Comparison of ENCODE assay signal across 9 cellular contexts in genomic region chr10:58967551-58968418, GRCh38.
A peak's percentile ranks its signal among the peaks of the same experiment; 100 is the strongest.
DNase-seq lines count a peak whose midpoint lies in the region; ATAC-seq, FAIRE-seq and TF ChIP-seq lines count a peak whose summit lies in the region.
"Had no signal": no experiment of that assay in that cellular context is flagged by ENCODE, and none has a peak within 500 bp of the region (broad histone marks: within the 10 kb centered on the region; RNA-seq: fewer than 3 reads in every experiment).

No MANE protein-coding gene starts in this region.

- H3K4me1 ChIP-seq in astrocyte (ENCODE audit: insufficient read depth, low read length) (no peaks in the 10 kb centered on the region), mesenchymal stem cell (ENCODE audit: control insufficient read depth, insufficient read depth, low read depth, low read length) (peaks cover 9% of the 10 kb centered on the region)

- H3K27me3 ChIP-seq in astrocyte (ENCODE audit: insufficient read depth, low read length) (peaks cover 6% of the 10 kb centered on the region), mesenchymal stem cell (ENCODE audit: control insufficient read depth in 1 of 2, insufficient read depth in 1 of 2, low read length in 2 of 2) (peaks cover 2 to 46% of the 10 kb centered on the region in 2 experiments)

- no peaks in the 10 kb centered on the region for H3K79me2 ChIP-seq in astrocyte (ENCODE audit: insufficient read depth, low read length)

- H3K18ac ChIP-seq in mesenchymal stem cell (ENCODE audit: low read depth in 1 of 2, low read length in 2 of 2): no peak overlapping the region

- 30% methylated on average over 19 of the region's 19 CpGs for WGBS in mesenchymal stem cell

- no peak overlapping the region for H2BK15ac ChIP-seq in mesenchymal stem cell (ENCODE audit: low read depth, poor library complexity, severe bottlenecking)

- H4K20me1 ChIP-seq in astrocyte (ENCODE audit: insufficient read depth, low read length): no peaks in the 10 kb centered on the region

- peaks cover 2% of the 10 kb centered on the region for H3K27me3 Mint-ChIP-seq in astrocyte (ENCODE audit: low read depth, unreplicated experiment)

- no peak overlapping the region for H4K8ac ChIP-seq in mesenchymal stem cell (ENCODE audit: low read length)

- no peak overlapping the region for H4K91ac ChIP-seq in mesenchymal stem cell (ENCODE audit: low read length)

- no peak for FAIRE-seq in astrocyte (lab: Jason Lieb, UNC)
- FAIRE-seq: TTC549 had no signal

- peak; percentile 54 for ATAC-seq in HG03354 (IDR thresholded peaks at IDR 0.05; ENCODE audit: poor library complexity, severe bottlenecking, unreplicated experiment)

- H3K4me2 ChIP-seq in astrocyte (ENCODE audit: low read length) (peak overlapping the region; percentile 49), mesenchymal stem cell (ENCODE audit: low read length, poor library complexity, severe bottlenecking) (peak overlapping the region; percentile 53)

- H2AFZ ChIP-seq in astrocyte (ENCODE audit: low read depth, low read length) (peak overlapping the region; percentile 51), mesenchymal stem cell (ENCODE audit: low read depth, low read length) (no peak overlapping the region)

- H2AK5ac ChIP-seq in mesenchymal stem cell (ENCODE audit: low read length, severe bottlenecking): no peak overlapping the region

- H3K79me1 ChIP-seq in mesenchymal stem cell (replicated peaks; ENCODE audit: low read length, poor library complexity, severe bottlenecking): no peaks in the 10 kb centered on the region

- no peak overlapping the region for H2BK5ac ChIP-seq in mesenchymal stem cell (ENCODE audit: low read depth, low read length, poor library complexity, severe bottlenecking)

- DNase-seq in DMS79 (lab: John Stamatoyannopoulos, UW): peak; percentile 3
- DNase-seq in astrocyte (ENCODE audit: low read depth): no peak
- DNase-seq in mesenchymal stem cell: peak; percentile 6
- no peak for DNase-seq in HUDEP-2 (lab: John Stamatoyannopoulos, UW; ENCODE audit: unreplicated experiment in 76 of 76)
- no peak for DNase-seq in NCI-H2171 (lab: John Stamatoyannopoulos, UW)
- DNase-seq in activated T-cell treated with anti-CD3 and anti-CD28 coated beads, Interleukin-2, amount 50 U/mL, for 48 hours: no peak
- DNase-seq in activated CD4-positive, alpha-beta T cell treated with anti-CD3 and anti-CD28 coated beads, Interleukin-2, amount 50 U/mL, for 1 hour: no peak

- H3K36me3 ChIP-seq in astrocyte (ENCODE audit: insufficient read depth, low read length) (no peaks in the 10 kb centered on the region), mesenchymal stem cell (ENCODE audit: control insufficient read depth in 1 of 2, insufficient read depth in 2 of 2, low read depth in 1 of 2, low read length in 2 of 2) (no peaks in the 10 kb centered on the region)

- no peak overlapping the region for H2BK12ac ChIP-seq in mesenchymal stem cell (ENCODE audit: low read length in 2 of 2)

- no peak overlapping the region for H2BK120ac ChIP-seq in mesenchymal stem cell (ENCODE audit: low read depth, low read length)

- no peak overlapping the region for H3K27ac Mint-ChIP-seq in astrocyte (ENCODE audit: unreplicated experiment)

- no peak overlapping the region for H3K14ac ChIP-seq in mesenchymal stem cell (ENCODE audit: low read length in 2 of 2)

- H3K9me3 ChIP-seq in astrocyte (ENCODE audit: insufficient read depth, low read depth, low read length): no peaks in the 10 kb centered on the region
- no peaks in the 10 kb centered on the region for H3K9me3 ChIP-seq in mesenchymal stem cell (ENCODE audit: control insufficient read depth, low read length)

- H3K4me3 ChIP-seq in astrocyte (ENCODE audit: insufficient read depth, low read depth, low read length): no peak overlapping the region
- H3K4me3 ChIP-seq in mesenchymal stem cell (ENCODE audit: insufficient read depth in 1 of 2, low read depth in 1 of 2, low read length in 2 of 2): no peak overlapping the region

- peaks cover 2% of the 10 kb centered on the region for H3K9me3 Mint-ChIP-seq in astrocyte (ENCODE audit: unreplicated experiment)

- no peaks in the 10 kb centered on the region for H3K36me3 Mint-ChIP-seq in astrocyte (ENCODE audit: low read depth, unreplicated experiment)

- H3K4ac ChIP-seq in mesenchymal stem cell (ENCODE audit: low read depth in 1 of 2, low read length in 2 of 2): no peak overlapping the region

- TF ChIP-seq CTCF in astrocyte (IDR thresholded peaks at IDR 0.05; ENCODE audit: insufficient read depth, low read depth, low read length): no peak

- no peak overlapping the region for H3K9ac ChIP-seq in astrocyte (ENCODE audit: low read length)
- no peak overlapping the region for H3K9ac ChIP-seq in mesenchymal stem cell (ENCODE audit: low read length)

- H3K4me1 Mint-ChIP-seq in astrocyte (ENCODE audit: low read depth, unreplicated experiment): peaks cover 25% of the 10 kb centered on the region

- no peak overlapping the region for H3K4me3 Mint-ChIP-seq in astrocyte (ENCODE audit: unreplicated experiment)

- H3K23ac ChIP-seq in mesenchymal stem cell (ENCODE audit: low read length in 2 of 2): no peak overlapping the region

- no peak overlapping the region for H3K27ac ChIP-seq in astrocyte (ENCODE audit: low read depth, low read length)
- no peak overlapping the region for H3K27ac ChIP-seq in mesenchymal stem cell (ENCODE audit: low read length, poor library complexity, severe bottlenecking)

Comparison
In these comparisons a context has a peak if more than half of its experiments do, and no peak if none do; other contexts are left out.
1. DNase-seq: peak in DMS79 (single experiment) and mesenchymal stem cell (single experiment); none in astrocyte (single experiment), HUDEP-2 (0 of 76), NCI-H2171 (single experiment), activated T-cell treated with anti-CD3 and anti-CD28 coated beads, Interleukin-2, amount 50 U/mL, for 48 hours (0 of 2) and activated CD4-positive, alpha-beta T cell treated with anti-CD3 and anti-CD28 coated beads, Interleukin-2, amount 50 U/mL, for 1 hour (single experiment).